ENCODE assay signal across 12 cellular contexts in the genomic region with DNA sequence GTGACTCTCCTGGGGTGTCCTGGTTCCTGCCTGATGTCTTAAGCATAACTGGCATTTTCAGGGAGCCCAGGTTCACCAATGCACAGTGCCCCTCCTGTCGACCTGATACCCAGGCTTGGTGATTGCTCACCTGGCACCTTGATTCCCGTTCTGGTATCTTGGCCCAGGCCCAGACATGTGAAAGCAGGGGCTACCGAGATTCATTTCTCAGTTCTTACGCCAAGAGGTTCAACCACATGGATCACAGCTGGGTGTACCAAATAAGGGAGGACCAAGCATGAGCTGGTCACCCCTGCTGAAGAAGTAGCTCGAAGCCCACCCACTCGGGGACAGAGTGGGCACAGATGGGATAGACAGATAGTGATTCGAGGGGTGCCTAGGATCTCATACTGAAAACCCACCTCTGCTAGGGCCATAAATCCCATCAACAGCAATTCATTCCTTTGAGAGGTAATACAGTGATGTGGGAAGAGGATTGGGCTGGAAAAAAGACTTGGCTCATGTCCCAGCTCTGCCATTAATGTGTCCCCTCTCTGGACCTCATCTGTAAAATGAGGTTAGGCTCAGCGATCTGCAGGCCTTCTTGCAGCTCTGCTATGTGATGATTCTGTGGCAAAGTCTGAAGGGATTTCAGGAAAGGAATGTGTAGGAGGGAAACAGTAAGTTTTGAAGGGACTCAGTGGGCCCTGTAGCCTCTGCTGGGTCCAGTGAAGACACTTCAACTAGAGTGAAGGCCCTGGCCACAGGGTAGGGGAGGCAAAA. TPM values are rescaled to one million over a fixed set of nuclear protein-coding genes. Genes with fewer than 3 reads are reported as not detected.
DNase-seq lines count a peak whose midpoint lies in the region; ATAC-seq and TF ChIP-seq lines count a peak whose summit lies in the region.
"Had no signal": no experiment of that assay in that cellular context is flagged by ENCODE, and none has a peak within 500 bp of the region (broad histone marks: within the 10 kb centered on the region; RNA-seq: fewer than 3 reads in every experiment).

No MANE protein-coding gene starts in this region.

- DNase-seq in DMS79 treated with DMSO at 0.1 percent for 48 hours (lab: John Stamatoyannopoulos, UW) (peak; percentile 80), RPMI8226 (peak; percentile 38), sciatic nerve (ENCODE audit: low spot score) (no peak), posterior cingulate gyrus (no peak), KBM-7 (no peak)
- DNase-seq in stimulated activated CD4-positive, alpha-beta T cell treated with anti-CD3 and anti-CD28 coated beads, Interleukin-4, amount 100 ng/mL, for 4 hours = no peak
- DNase-seq: activated CD4-positive, alpha-beta T cell treated with anti-CD3 and anti-CD28 coated beads, Interleukin-2, amount 10 ng/mL, durations not matched to agents 7 days and 5 days; activated naive CD8-positive, alpha-beta T cell treated with anti-CD3 and anti-CD28 coated beads, Interleukin-2, amount 10 ng/mL, durations not matched to agents 7 days and 5 days; SJCRH30; stimulated activated CD4-positive, alpha-beta T cell treated with anti-CD3 and anti-CD28 coated beads, Interleukin-4, amount 100 ng/mL, for 1 hour had no signal

- TF ChIP-seq EP300 in gastroesophageal sphincter (IDR thresholded peaks at IDR 0.05) = no peak

- no peaks in the 10 kb centered on the region for H3K36me3 ChIP-seq in gastroesophageal sphincter
- H3K36me3 ChIP-seq: SJCRH30 had no signal

- H3K27ac ChIP-seq in gastroesophageal sphincter = peak overlapping the region; percentile 9 to 91 (median 90)
- H3K27ac ChIP-seq: SJCRH30 had no signal

- no peak for TF ChIP-seq CTCF in gastroesophageal sphincter (IDR thresholded peaks at IDR 0.05)

- 65 to 75% methylated on average over 5 to 7 of the region's 8 CpGs for WGBS in gastroesophageal sphincter (ENCODE audit: low coverage in 1 of 2), 2 donors

- ATAC-seq in gastroesophageal sphincter (no peak), sciatic nerve (peak; percentile 0), GM18520 (IDR thresholded peaks at IDR 0.05; ENCODE audit: unreplicated experiment) (no peak)

- peaks cover 9 to 77% (median 57%) of the 10 kb centered on the region in 3 donors for H3K4me1 ChIP-seq in gastroesophageal sphincter
- H3K4me1 ChIP-seq: SJCRH30 had no signal

- in situ Hi-C loops in KBM-7 (cut with MboI; ENCODE audit: low pct_unique_long_range_greater_than_20kb, low sequenced_read_pairs) = no loop called here

- H3K27me3 ChIP-seq in gastroesophageal sphincter = no peaks in the 10 kb centered on the region
- H3K27me3 ChIP-seq: SJCRH30 had no signal

- no peaks in the 10 kb centered on the region for H3K9me3 ChIP-seq in gastroesophageal sphincter
- H3K9me3 ChIP-seq: SJCRH30 had no signal

- TF ChIP-seq POLR2A in gastroesophageal sphincter (IDR thresholded peaks at IDR 0.05) = no peak

- no peak overlapping the region for H3K4me3 ChIP-seq in gastroesophageal sphincter
- H3K4me3 ChIP-seq: SJCRH30 had no signal

- intact Hi-C loops in sciatic nerve (cut with DNase I) = no loop called here
- intact Hi-C loops in posterior cingulate gyrus (cut with DNase I) = loop anchor here (5.0 kb wide), 1 partner anchor 35 kb away; no protein-coding TSS in a partner anchor

RNA-seq across cellular contexts. Expression of gene EPHX1, which starts 2.7 kb away (rescaled TPM):
- 100 to 1,000 TPM in 3 of 4 donors, 10 to 100 TPM in 1; 74.0 to 133 (median 101) TPM for total RNA-seq in gastroesophageal sphincter
- 232 TPM for total RNA-seq in sciatic nerve

RNA-seq across cellular contexts. Expression of gene SRP9, which starts 35.0 kb away (rescaled TPM):
- total RNA-seq in gastroesophageal sphincter = 100 to 1,000 TPM; 146 to 260 (median 216) TPM
- 151 TPM for total RNA-seq in sciatic nerve

Comparison
In these comparisons a context has a peak if more than half of its experiments do, and no peak if none do; other contexts are left out.
1. DNase-seq: peak in DMS79 treated with DMSO at 0.1 percent for 48 hours (single experiment) and RPMI8226 (single experiment); none in sciatic nerve (single experiment), stimulated activated CD4-positive, alpha-beta T cell treated with anti-CD3 and anti-CD28 coated beads, Interleukin-4, amount 100 ng/mL, for 4 hours (0 of 2), posterior cingulate gyrus (0 of 10) and KBM-7 (single experiment).